13 cellular contexts compared by ENCODE assay signal in the genomic region with DNA sequence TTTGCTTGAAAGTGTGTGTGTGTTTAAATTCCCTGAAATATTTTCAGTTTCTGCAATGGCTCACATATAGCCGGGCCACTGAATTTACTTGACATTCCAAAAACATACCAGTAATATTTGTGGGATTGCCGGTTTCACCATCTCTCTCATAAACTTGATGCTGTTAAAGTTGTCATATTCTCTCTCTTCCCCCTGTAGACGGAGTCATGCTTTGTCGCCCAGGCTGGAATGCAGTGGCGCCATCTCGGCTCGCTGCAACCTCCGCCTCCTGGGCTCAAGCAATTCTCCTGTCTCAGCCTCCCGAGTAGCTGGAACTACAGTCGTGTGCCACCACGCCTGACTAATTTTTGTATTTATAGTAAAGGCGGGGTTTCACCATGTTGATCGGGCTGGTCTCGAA.
A peak's percentile ranks its signal among the peaks of the same experiment; 100 is the strongest.
DNase-seq lines count a peak whose midpoint lies in the region; ATAC-seq and TF ChIP-seq lines count a peak whose summit lies in the region.
"Had no signal": no experiment of that assay in that cellular context is flagged by ENCODE, and none has a peak within 500 bp of the region (broad histone marks: within the 10 kb centered on the region; RNA-seq: fewer than 3 reads in every experiment).

No MANE protein-coding gene starts in this region.

- H3K4me1 Mint-ChIP-seq in mesothelial cell of epicardium, result peaks cover 29% of the 10 kb centered on the region

- H3K27ac Mint-ChIP-seq in mesothelial cell of epicardium, result peak overlapping the region; percentile 89
- H3K27ac Mint-ChIP-seq: CD8-positive, alpha-beta memory T cell had no signal

- 0 out of 2 replicates have a peak, but pooled peaks have one; percentile 5 for TF ChIP-seq RAD21 in Ishikawa (IDR thresholded peaks at IDR 0.05; ENCODE audit: low read depth)

- peaks cover 15% of the 10 kb centered on the region for H3K4me1 ChIP-seq in HAP-1

- H3K4me3 Mint-ChIP-seq in mesothelial cell of epicardium, result no peak overlapping the region

- no peaks in the 10 kb centered on the region for H3K36me3 ChIP-seq in HAP-1 (replicated peaks)

- H3K27me3 Mint-ChIP-seq in mesothelial cell of epicardium (ENCODE audit: low read depth), result no peaks in the 10 kb centered on the region

- no peaks in the 10 kb centered on the region for H3K27me3 ChIP-seq in HAP-1 (ENCODE audit: low read depth)

- no peaks in the 10 kb centered on the region for H3K9me3 Mint-ChIP-seq in mesothelial cell of epicardium
- H3K9me3 Mint-ChIP-seq: CD8-positive, alpha-beta memory T cell had no signal

- H3K4me3 ChIP-seq in HAP-1, result no peak overlapping the region
- H3K4me3 ChIP-seq: skin epidermis had no signal

- H3K36me3 Mint-ChIP-seq in mesothelial cell of epicardium, result no peaks in the 10 kb centered on the region
- H3K36me3 Mint-ChIP-seq: CD8-positive, alpha-beta memory T cell had no signal

- 0 out of 2 replicates have a peak, but pooled peaks have one; percentile 27 for TF ChIP-seq EP300 in Ishikawa (IDR thresholded peaks at IDR 0.05; ENCODE audit: borderline replicate concordance)

- in situ Hi-C loops in HAP-1 (cut with MboI; ENCODE audit: low sequenced_read_pairs), result no loop called here

- no peak for TF ChIP-seq CTCF in mesothelial cell of epicardium (IDR thresholded peaks at IDR 0.05; ENCODE audit: unreplicated experiment)

- DNase-seq in Daoy (ENCODE audit: low read depth), result peak; percentile 64
- peak; percentile 88 for DNase-seq in astrocyte of the hippocampus (ENCODE audit: low read depth, low spot score)
- DNase-seq in mesothelial cell of epicardium (ENCODE audit: low spot score in 2 of 2, unreplicated experiment in 2 of 2), result no peak
- DNase-seq in T-helper 2 cell, result no peak
- no peak for DNase-seq in HAP-1 (ENCODE audit: low spot score in 2 of 2)
- DNase-seq: activated naive CD4-positive, alpha-beta T cell; CD8-positive, alpha-beta memory T cell; cortex of kidney; NCI-H2171 treated with DMSO at 0.1 percent for 48 hours had no signal

- H3K9me3 ChIP-seq in HAP-1, result no peaks in the 10 kb centered on the region

- no peak for ATAC-seq in GM21717 (IDR thresholded peaks at IDR 0.05; ENCODE audit: unreplicated experiment)
- ATAC-seq in GM21737 (IDR thresholded peaks at IDR 0.05; ENCODE audit: unreplicated experiment), result no peak

TF ChIP-seq in Ishikawa, 13 proteins besides CTCF, POLR2A, EP300 and RAD21:
- 0 out of 2 replicates have a peak, but pooled peaks have one; percentile 37 for TF ChIP-seq TCF12 (IDR thresholded peaks at IDR 0.05; ENCODE audit: low read depth)
- TF ChIP-seq TEAD4 (IDR thresholded peaks at IDR 0.05), result peak; percentile 80
- TF ChIP-seq, protein P1, sequence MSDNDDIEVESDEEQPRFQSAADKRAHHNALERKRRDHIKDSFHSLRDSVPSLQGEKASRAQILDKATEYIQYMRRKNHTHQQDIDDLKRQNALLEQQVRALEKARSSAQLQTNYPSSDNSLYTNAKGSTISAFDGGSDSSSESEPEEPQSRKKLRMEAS (IDR thresholded peaks at IDR 0.05), result peak; percentile 43; the same call in 1 of the 2 replicates
- TF ChIP-seq EGR1 (IDR thresholded peaks at IDR 0.05), result no peak
- peak; percentile 49; the same call in 1 of the 2 replicates for TF ChIP-seq YY1 (IDR thresholded peaks at IDR 0.05; ENCODE audit: low read depth)

Comparison
In these comparisons a context has a peak if more than half of its experiments do, and no peak if none do; other contexts are left out.
1. DNase-seq: peak in Daoy (single experiment) and astrocyte of the hippocampus (single experiment); none in mesothelial cell of epicardium (0 of 2), T-helper 2 cell (0 of 5) and HAP-1 (0 of 2).